ENCODE assay signal across 12 cellular contexts in the genomic region with DNA sequence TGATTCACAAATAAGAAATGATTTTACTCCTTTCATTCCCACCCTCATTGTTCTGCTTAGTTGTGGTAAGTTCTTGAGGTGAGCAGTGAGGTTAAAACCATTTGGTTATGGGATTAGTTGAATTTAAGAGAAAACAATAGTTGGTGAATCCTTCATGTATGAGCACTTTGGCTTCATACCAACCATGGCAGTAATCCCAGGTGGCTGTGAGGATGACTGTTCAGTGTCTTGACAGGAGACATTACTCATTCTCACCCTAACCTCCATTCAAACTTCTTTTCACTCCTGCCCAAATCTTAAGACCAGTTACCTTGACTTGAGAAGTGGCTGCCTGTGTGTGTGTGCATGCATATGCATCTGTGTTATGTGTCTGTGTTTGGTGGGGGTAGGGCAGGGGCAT.
A peak's percentile ranks its signal among the peaks of the same experiment; 100 is the strongest.
DNase-seq lines count a peak whose midpoint lies in the region; ATAC-seq and TF ChIP-seq lines count a peak whose summit lies in the region.
"Had no signal": no experiment of that assay in that cellular context is flagged by ENCODE, and none has a peak within 500 bp of the region (broad histone marks: within the 10 kb centered on the region; RNA-seq: fewer than 3 reads in every experiment).

No MANE protein-coding gene starts in this region.

- H3K9me3 ChIP-seq in gastrocnemius medialis = no peaks in the 10 kb centered on the region

- no peaks in the 10 kb centered on the region for H3K27me3 ChIP-seq in KMS-11 (ENCODE audit: insufficient read depth, low read depth)
- no peaks in the 10 kb centered on the region for H3K27me3 ChIP-seq in gastrocnemius medialis

- ATAC-seq in gastrocnemius medialis (no peak), HG03521 (IDR thresholded peaks at IDR 0.05; ENCODE audit: unreplicated experiment) (no peak), HG03139 (IDR thresholded peaks at IDR 0.05; ENCODE audit: unreplicated experiment) (no peak)

- H3K4me3 ChIP-seq in KMS-11 (IDR thresholded peaks at IDR 0.05; ENCODE audit: insufficient read depth, low read depth, low read length) (no peak overlapping the region), choroid plexus epithelial cell (ENCODE audit: low read depth, low read length) (no peak overlapping the region), gastrocnemius medialis (no peak overlapping the region)

- H3K36me3 ChIP-seq in KMS-11 (ENCODE audit: insufficient read depth) (no peaks in the 10 kb centered on the region), gastrocnemius medialis (no peaks in the 10 kb centered on the region)

- H2AFZ ChIP-seq in KMS-11 (ENCODE audit: low read depth) = no peak overlapping the region

- in situ Hi-C loops in gastrocnemius medialis (cut with MboI; ENCODE audit: low sequenced_read_pairs in 4 of 4) = no loop called here

- H3K27ac ChIP-seq in KMS-11 (peak overlapping the region; percentile 23), gastrocnemius medialis (peak overlapping the region; percentile 4 to 84 (median 22))

- TF ChIP-seq CTCF in KMS-11 (conservative IDR thresholded peaks at IDR 0.05; ENCODE audit: low read depth, low read length) = no peak
- TF ChIP-seq CTCF in choroid plexus epithelial cell (conservative IDR thresholded peaks at IDR 0.05; ENCODE audit: low read depth, low read length) = no peak
- TF ChIP-seq CTCF in gastrocnemius medialis (IDR thresholded peaks at IDR 0.05 in 4 of 5, conservative IDR thresholded peaks at IDR 0.05 in 1 of 5) = no peak

- intact Hi-C loops in gastrocnemius medialis (cut with DNase I; ENCODE audit: low total_unique reads) = loop anchor here (5.0 kb wide), 2 partner anchors 141 to 504 kb away; a partner anchor contains a TSS

- no peak for TF ChIP-seq POLR2A in gastrocnemius medialis (IDR thresholded peaks at IDR 0.05)

- H4K20me1 ChIP-seq in KMS-11 (ENCODE audit: insufficient read depth) = no peaks in the 10 kb centered on the region

- H3K4me2 ChIP-seq in KMS-11 = peak overlapping the region; percentile 37

- DNase-seq in NCI-H2029 (lab: John Stamatoyannopoulos, UW) (peak; percentile 25), NCI-H2029 treated with DMSO at 0.1 percent for 48 hours (lab: John Stamatoyannopoulos, UW) (no peak), choroid plexus epithelial cell (ENCODE audit: low read depth) (peak; percentile 26), gastrocnemius medialis (peak in 1 of 2 donors; percentile 38), middle frontal gyrus (ENCODE audit: extremely low spot score, low spot score) (no peak)
- DNase-seq: activated effector memory CD4-positive, alpha-beta T cell treated with Interleukin-2 at 50 U/mL for 16 hours; HFFc6; NCI-H1105; stimulated activated naive CD4-positive, alpha-beta T cell treated with Interleukin-2 at 50 U/mL for 16 hours had no signal

- H3K4me1 ChIP-seq in KMS-11 (ENCODE audit: low read depth, poor library complexity, severe bottlenecking) = peaks cover 62% of the 10 kb centered on the region
- H3K4me1 ChIP-seq in gastrocnemius medialis = peaks cover 50 to 57% of the 10 kb centered on the region in 2 donors

- H3K79me2 ChIP-seq in KMS-11 (ENCODE audit: insufficient read depth, low read depth) = peaks cover 7% of the 10 kb centered on the region; the same call in 1 of the 2 replicates

- H3K9ac ChIP-seq in KMS-11 = no peak overlapping the region

Comparison
In these comparisons a context has a peak if more than half of its experiments do, and no peak if none do; other contexts are left out.
1. DNase-seq: peak in NCI-H2029 (single experiment) and choroid plexus epithelial cell (single experiment); none in NCI-H2029 treated with DMSO at 0.1 percent for 48 hours (single experiment) and middle frontal gyrus (single experiment).